18 cellular contexts compared by ENCODE assay signal in the genomic region with DNA sequence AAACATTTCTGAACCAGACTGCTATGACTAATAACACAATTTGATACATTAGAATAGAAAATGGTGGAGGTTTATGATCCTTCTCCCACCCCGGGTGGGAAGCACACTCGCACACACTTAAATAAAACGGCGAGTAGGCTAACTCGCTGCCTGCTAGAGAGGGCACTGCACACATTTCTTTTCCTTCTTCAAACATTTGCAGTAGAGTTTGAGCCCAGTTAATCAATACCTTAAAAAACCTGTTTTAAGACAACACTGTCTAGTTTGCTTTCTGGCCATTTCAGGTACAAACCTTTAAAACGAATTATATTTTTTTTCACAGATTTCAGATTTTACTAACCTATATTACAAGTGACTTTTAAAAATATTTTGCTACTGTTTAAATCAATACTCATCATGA.
"Had no signal": no experiment of that assay in that cellular context is flagged by ENCODE, and none has a peak within 500 bp of the region (broad histone marks: within the 10 kb centered on the region; RNA-seq: fewer than 3 reads in every experiment).

No MANE protein-coding gene starts in this region.

- H3K36me3 Mint-ChIP-seq: activated naive CD8-positive, alpha-beta T cell treated with anti-CD3 and anti-CD28 coated beads, Interleukin-2, amount 10 ng/mL, durations not matched to agents 7 days and 5 days; WTC11 had no signal

- ATAC-seq: activated T-cell treated with anti-CD3 and anti-CD28 coated beads, Interleukin-2, amount 50 U/mL, for 4 hours; psoas muscle; WTC11 had no signal

- FAIRE-seq: bronchial epithelial cell had no signal

- H3K27ac Mint-ChIP-seq: activated naive CD4-positive, alpha-beta T cell treated with anti-CD3 and anti-CD28 coated beads for 36 hours; activated naive CD8-positive, alpha-beta T cell treated with anti-CD3 and anti-CD28 coated beads, Interleukin-2, amount 10 ng/mL, durations not matched to agents 7 days and 5 days; stimulated activated naive CD8-positive, alpha-beta T cell treated with anti-CD3 and anti-CD28 coated beads, Interleukin-15, Interleukin-2, amounts not matched to agents 100 ng/mL and 50 ng/mL, for 24 hours had no signal

- DNase-seq: activated CD8-positive, alpha-beta memory T cell treated with anti-CD3 and anti-CD28 coated beads, Interleukin-2, amount 50 U/mL, for 48 hours; activated effector memory CD4-positive, alpha-beta T cell treated with Interleukin-2 at 50 U/mL for 16 hours; activated naive CD4-positive, alpha-beta T cell treated with anti-CD3 and anti-CD28 coated beads for 36 hours; activated naive CD8-positive, alpha-beta T cell treated with anti-CD3 and anti-CD28 coated beads, Interleukin-2, amount 10 ng/mL, durations not matched to agents 7 days and 5 days; activated T-cell treated with anti-CD3 and anti-CD28 coated beads, Interleukin-2, amount 50 U/mL, for 4 hours; amniotic stem cell; cerebellar nuclear complex; erythroblast; psoas muscle; stimulated activated CD4-positive, alpha-beta T cell treated with anti-CD3 and anti-CD28 coated beads, Interleukin-1b, Interleukin-23, amount 100 ng/mL, for 48 hours; substantia nigra; T-helper 1 cell; thyroid gland had no signal

- H3K4me1 Mint-ChIP-seq: activated naive CD8-positive, alpha-beta T cell treated with anti-CD3 and anti-CD28 coated beads, Interleukin-2, amount 10 ng/mL, durations not matched to agents 7 days and 5 days had no signal

- H3K4me3 ChIP-seq: coronary artery, psoas muscle, right atrium auricular region, thyroid gland had no signal

- H3K4me1 ChIP-seq: psoas muscle had no signal

- H3K4me3 Mint-ChIP-seq: activated naive CD4-positive, alpha-beta T cell treated with anti-CD3 and anti-CD28 coated beads for 36 hours; activated naive CD8-positive, alpha-beta T cell treated with anti-CD3 and anti-CD28 coated beads, Interleukin-2, amount 10 ng/mL, durations not matched to agents 7 days and 5 days; activated T-cell treated with anti-CD3 and anti-CD28 coated beads, Interleukin-2, amount 50 U/mL, for 4 hours; stimulated activated naive CD8-positive, alpha-beta T cell treated with anti-CD3 and anti-CD28 coated beads, Interleukin-15, Interleukin-2, amounts not matched to agents 100 ng/mL and 50 ng/mL, for 24 hours; WTC11 had no signal

- H3K36me3 ChIP-seq: right atrium auricular region, thyroid gland had no signal

- H3K9me3 ChIP-seq: psoas muscle, right atrium auricular region, thyroid gland had no signal

- H3K9me3 Mint-ChIP-seq: activated naive CD4-positive, alpha-beta T cell treated with anti-CD3 and anti-CD28 coated beads for 36 hours; activated naive CD8-positive, alpha-beta T cell treated with anti-CD3 and anti-CD28 coated beads, Interleukin-2, amount 10 ng/mL, durations not matched to agents 7 days and 5 days; activated T-cell treated with anti-CD3 and anti-CD28 coated beads, Interleukin-2, amount 50 U/mL, for 4 hours; stimulated activated naive CD8-positive, alpha-beta T cell treated with anti-CD3 and anti-CD28 coated beads, Interleukin-15, Interleukin-2, amounts not matched to agents 100 ng/mL and 50 ng/mL, for 24 hours; WTC11 had no signal

- H3K27ac ChIP-seq: coronary artery, psoas muscle, thyroid gland had no signal

- H3K27me3 ChIP-seq: right atrium auricular region, thyroid gland had no signal
